ENCODE assay signal across 7 cellular contexts in genomic region chr2:85889648-85890281, GRCh38. TPM values are rescaled to one million over a fixed set of nuclear protein-coding genes. Genes with fewer than 3 reads are reported as not detected.
DNase-seq lines count a peak whose midpoint lies in the region; FAIRE-seq and TF ChIP-seq lines count a peak whose summit lies in the region.

No MANE protein-coding gene starts in this region.

- peaks cover 4% of the 10 kb centered on the region for H3K27me3 Mint-ChIP-seq in activated T-helper 2 cell treated with anti-CD3 and anti-CD28 coated beads, Interferon-gamma antibody, Interleukin-2, Interleukin-4, amounts not matched to agents 10 μg/mL and 5 μg/mL and 100 μg/mL, durations not matched to agents 14 hours and 24 hours and 36 hours (ENCODE audit: low read depth)

- H3K27ac Mint-ChIP-seq in activated T-helper 2 cell treated with anti-CD3 and anti-CD28 coated beads, Interferon-gamma antibody, Interleukin-2, Interleukin-4, amounts not matched to agents 10 μg/mL and 5 μg/mL and 100 μg/mL, durations not matched to agents 14 hours and 24 hours and 36 hours: peak overlapping the region; percentile 59

- H3K9me3 Mint-ChIP-seq in activated T-helper 2 cell treated with anti-CD3 and anti-CD28 coated beads, Interferon-gamma antibody, Interleukin-2, Interleukin-4, amounts not matched to agents 10 μg/mL and 5 μg/mL and 100 μg/mL, durations not matched to agents 14 hours and 24 hours and 36 hours: peaks cover 6% of the 10 kb centered on the region

- H3K27ac ChIP-seq in HUES48 (ENCODE audit: low read depth, low read length): no peak overlapping the region
- H3K27ac ChIP-seq in spleen: peak overlapping the region; percentile 88 to 96 (median 91)

- peaks cover 3% of the 10 kb centered on the region for H3K36me3 Mint-ChIP-seq in activated T-helper 2 cell treated with anti-CD3 and anti-CD28 coated beads, Interferon-gamma antibody, Interleukin-2, Interleukin-4, amounts not matched to agents 10 μg/mL and 5 μg/mL and 100 μg/mL, durations not matched to agents 14 hours and 24 hours and 36 hours (ENCODE audit: low read depth)

- H3K4me1 ChIP-seq in HUES48 (ENCODE audit: control insufficient read depth, insufficient read depth, low read length) (0 out of 2 replicates have a peak, but pooled peaks cover 3% of the 10 kb centered on the region), spleen (peaks cover 37 to 89% (median 77%) of the 10 kb centered on the region in 6 donors)

- FAIRE-seq in H54 (lab: Jason Lieb, UNC): no peak

- no peak for TF ChIP-seq CTCF in spleen (IDR thresholded peaks at IDR 0.05 in 8 of 11, conservative IDR thresholded peaks at IDR 0.05 in 3 of 11)

- H3K9me3 ChIP-seq in HUES48 (ENCODE audit: control insufficient read depth, insufficient read depth, low read length) (no peaks in the 10 kb centered on the region), iPS-18c (ENCODE audit: control insufficient read depth, insufficient read depth, low read length) (no peaks in the 10 kb centered on the region), spleen (peaks cover 0 to 5% (median 2%) of the 10 kb centered on the region in 8 donors)

- H3K9ac ChIP-seq in HUES48 (ENCODE audit: low read depth, low read length): no peak overlapping the region

- H3K4me3 ChIP-seq in HUES48 (ENCODE audit: low read depth, low read length): peak overlapping the region; percentile 91
- peak overlapping the region; percentile 73 for H3K4me3 ChIP-seq in iPS-18c (ENCODE audit: insufficient read depth, low read depth, low read length)
- peak overlapping the region; percentile 65 to 95 (median 86) for H3K4me3 ChIP-seq in spleen

- 33 to 46% (median 41%) methylated on average over 20 of the region's 20 CpGs for WGBS in spleen, 5 donors

- TF ChIP-seq POLR2A in spleen (IDR thresholded peaks at IDR 0.05): no peak
- no peak for TF ChIP-seq POLR2A in H54 (IDR thresholded peaks at IDR 0.05; ENCODE audit: low read depth, low read length)

- peaks cover 50% of the 10 kb centered on the region for H3K4me1 Mint-ChIP-seq in activated T-helper 2 cell treated with anti-CD3 and anti-CD28 coated beads, Interferon-gamma antibody, Interleukin-2, Interleukin-4, amounts not matched to agents 10 μg/mL and 5 μg/mL and 100 μg/mL, durations not matched to agents 14 hours and 24 hours and 36 hours (ENCODE audit: low read depth)

- H3K36me3 ChIP-seq in HUES48 (ENCODE audit: control insufficient read depth, insufficient read depth, low read length): no peaks in the 10 kb centered on the region
- H3K36me3 ChIP-seq in spleen: no peaks in the 10 kb centered on the region

- H3K4me3 Mint-ChIP-seq in activated T-helper 2 cell treated with anti-CD3 and anti-CD28 coated beads, Interferon-gamma antibody, Interleukin-2, Interleukin-4, amounts not matched to agents 10 μg/mL and 5 μg/mL and 100 μg/mL, durations not matched to agents 14 hours and 24 hours and 36 hours (ENCODE audit: low read depth): peak overlapping the region; percentile 82

- DNase-seq in activated T-helper 2 cell treated with anti-CD3 and anti-CD28 coated beads, Interferon-gamma antibody, Interleukin-2, Interleukin-4, amounts not matched to agents 10 μg/mL and 5 μg/mL and 100 μg/mL, durations not matched to agents 14 hours and 24 hours and 36 hours (ENCODE audit: low spot score): no peak
- DNase-seq in spleen: no peak
- DNase-seq in H54 (ENCODE audit: insufficient read length, low spot score): no peak
- no peak for DNase-seq in NOMO-1 treated with dmso at 0.1 percent for 144 hours (lab: John Stamatoyannopoulos, UW; ENCODE audit: unreplicated experiment)
- no peak for DNase-seq in activated CD4-positive, alpha-beta T cell treated with anti-CD3 and anti-CD28 coated beads, Interleukin-2, amount 50 U/mL, for 4 hours

- H3K27me3 ChIP-seq in HUES48 (ENCODE audit: control insufficient read depth, insufficient read depth, low read length) (peaks cover 28% of the 10 kb centered on the region), spleen (replicated peaks in 1 of 7) (peaks cover 0 to 8% (median 0%) of the 10 kb centered on the region in 7 donors)

- intact Hi-C loops in activated T-helper 2 cell treated with anti-CD3 and anti-CD28 coated beads, Interferon-gamma antibody, Interleukin-2, Interleukin-4, amounts not matched to agents 10 μg/mL and 5 μg/mL and 100 μg/mL, durations not matched to agents 14 hours and 24 hours and 36 hours (cut with micrococcal nuclease): loop anchor here (2.0 to 5.0 kb wide), 5 partner anchors 37 to 193 kb away; no protein-coding TSS in a partner anchor
- intact Hi-C loops in spleen (cut with DNase I; ENCODE audit: low total_unique reads): loop anchor here (5.0 kb wide), 2 partner anchors 57 to 188 kb away; no protein-coding TSS in a partner anchor

RNA-seq across cellular contexts. Expression of gene ST3GAL5, which starts 1.0 kb away (rescaled TPM):
- total RNA-seq in activated T-helper 2 cell treated with anti-CD3 and anti-CD28 coated beads, Interferon-gamma antibody, Interleukin-2, Interleukin-4, amounts not matched to agents 10 μg/mL and 5 μg/mL and 100 μg/mL, durations not matched to agents 14 hours and 24 hours and 36 hours: 13.8 and 15.7 TPM in 2 replicates
- 100 to 1,000 TPM in 2 of 7 donors, 10 to 100 TPM in 5; 55.8 to 124 (median 74.9) TPM for total RNA-seq in spleen
- 10 to 100 TPM; 18.7 to 41.1 (median 33.8) TPM for polyA plus RNA-seq in spleen
